In the genomic region with DNA sequence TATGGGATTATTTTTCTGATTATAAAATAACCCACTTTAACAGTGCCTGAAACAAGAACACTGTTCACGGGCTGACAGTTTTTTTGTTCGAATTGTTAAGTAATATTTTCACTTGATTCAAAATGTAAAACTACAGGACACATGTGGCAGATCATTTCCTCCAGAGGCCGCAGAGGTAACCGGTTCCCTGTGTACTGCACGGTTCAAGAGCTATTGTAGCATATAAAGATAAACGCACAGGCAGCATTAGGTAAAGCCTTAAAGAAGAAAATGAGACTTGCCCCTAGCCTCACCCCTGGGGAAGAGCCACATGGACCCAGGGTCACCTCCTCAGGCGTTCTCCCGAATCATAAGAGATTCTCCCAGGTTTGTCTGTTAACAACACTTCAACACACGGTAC, we compare ENCODE assay signal across 24 cellular contexts.
"Had no signal": no experiment of that assay in that cellular context is flagged by ENCODE, and none has a peak within 500 bp of the region (broad histone marks: within the 10 kb centered on the region; RNA-seq: fewer than 3 reads in every experiment).

No MANE protein-coding gene starts in this region.

- H3K27ac Mint-ChIP-seq: activated CD4-positive, alpha-beta memory T cell treated with anti-CD3 and anti-CD28 coated beads, Interleukin-2, amount 10 ng/mL, durations not matched to agents 7 days and 5 days; activated CD4-positive, alpha-beta T cell treated with anti-CD3 and anti-CD28 coated beads for 36 hours; activated naive CD4-positive, alpha-beta T cell treated with anti-CD3 and anti-CD28 coated beads, Interleukin-2, amount 10 ng/mL, durations not matched to agents 7 days and 5 days; activated naive CD8-positive, alpha-beta T cell treated with anti-CD3 and anti-CD28 coated beads for 36 hours; activated T-helper 17 cell treated with anti-CD3 and anti-CD28 coated beads, Interleukin-2, amount 50 U/mL, for 72 hours had no signal

- H3K4me1 ChIP-seq: breast epithelium had no signal

- ATAC-seq: activated CD4-positive, alpha-beta T cell treated with anti-CD3 and anti-CD28 coated beads for 36 hours; activated T-helper 17 cell treated with anti-CD3 and anti-CD28 coated beads, Interleukin-2, amount 50 U/mL, for 72 hours; K562 had no signal

- DNase-seq: activated CD4-positive, alpha-beta memory T cell treated with anti-CD3 and anti-CD28 coated beads, Interleukin-2, amount 10 ng/mL, durations not matched to agents 7 days and 5 days; activated CD4-positive, alpha-beta T cell treated with anti-CD3 and anti-CD28 coated beads for 36 hours; activated CD4-positive, alpha-beta T cell treated with anti-CD3 and anti-CD28 coated beads, Interleukin-2, amount 50 U/mL, for 1 hour; activated gamma-delta T cell treated with Interleukin-2 at 50 U/mL for 16 hours; activated naive CD4-positive, alpha-beta T cell treated with anti-CD3 and anti-CD28 coated beads, Interleukin-2, amount 10 ng/mL, durations not matched to agents 7 days and 5 days; activated naive CD8-positive, alpha-beta T cell treated with anti-CD3 and anti-CD28 coated beads for 36 hours; activated T-cell treated with anti-CD3 and anti-CD28 coated beads for 4 hours; activated T-cell treated with anti-CD3 and anti-CD28 coated beads, Interleukin-2, amount 50 U/mL, for 48 hours; anterior cingulate cortex; central memory CD4-positive, alpha-beta T cell; Karpas-422; NCI-H146; NCI-H187 treated with DMSO at 0.1 percent for 48 hours; NCI-H2081 treated with DMSO at 0.1 percent for 48 hours; NCI-H446; NCI-H524 treated with DMSO at 0.1 percent for 48 hours; NCI-H774; SJCRH30; SK-N-SH; T-helper 1 cell had no signal

- H3K27ac ChIP-seq: breast epithelium, SJCRH30, VCaP had no signal

- H3K9me3 ChIP-seq: breast epithelium, SJCRH30, SK-N-SH had no signal

- H3K4me3 Mint-ChIP-seq: activated CD4-positive, alpha-beta memory T cell treated with anti-CD3 and anti-CD28 coated beads, Interleukin-2, amount 10 ng/mL, durations not matched to agents 7 days and 5 days; activated CD4-positive, alpha-beta T cell treated with anti-CD3 and anti-CD28 coated beads for 36 hours; activated naive CD4-positive, alpha-beta T cell treated with anti-CD3 and anti-CD28 coated beads, Interleukin-2, amount 10 ng/mL, durations not matched to agents 7 days and 5 days; activated naive CD8-positive, alpha-beta T cell treated with anti-CD3 and anti-CD28 coated beads for 36 hours; activated T-helper 17 cell treated with anti-CD3 and anti-CD28 coated beads, Interleukin-2, amount 50 U/mL, for 72 hours had no signal

- H3K36me3 Mint-ChIP-seq: activated naive CD4-positive, alpha-beta T cell treated with anti-CD3 and anti-CD28 coated beads, Interleukin-2, amount 10 ng/mL, durations not matched to agents 7 days and 5 days; activated naive CD8-positive, alpha-beta T cell treated with anti-CD3 and anti-CD28 coated beads for 36 hours had no signal

- H3K4me3 ChIP-seq: breast epithelium, K562, SJCRH30 had no signal

- H3K27me3 ChIP-seq: breast epithelium, SJCRH30 had no signal

- H3K36me3 ChIP-seq: breast epithelium, SJCRH30 had no signal

- H3K27me3 Mint-ChIP-seq: activated CD4-positive, alpha-beta memory T cell treated with anti-CD3 and anti-CD28 coated beads, Interleukin-2, amount 10 ng/mL, durations not matched to agents 7 days and 5 days had no signal

- H3K4me1 Mint-ChIP-seq: activated CD4-positive, alpha-beta memory T cell treated with anti-CD3 and anti-CD28 coated beads, Interleukin-2, amount 10 ng/mL, durations not matched to agents 7 days and 5 days; activated CD4-positive, alpha-beta T cell treated with anti-CD3 and anti-CD28 coated beads for 36 hours; activated naive CD4-positive, alpha-beta T cell treated with anti-CD3 and anti-CD28 coated beads, Interleukin-2, amount 10 ng/mL, durations not matched to agents 7 days and 5 days; activated naive CD8-positive, alpha-beta T cell treated with anti-CD3 and anti-CD28 coated beads for 36 hours; activated T-helper 17 cell treated with anti-CD3 and anti-CD28 coated beads, Interleukin-2, amount 50 U/mL, for 72 hours had no signal
